In genomic region chr5:111072949-111073682, GRCh38 we compare ENCODE assay signal across 1 cellular context.
TF ChIP-seq lines count a peak whose summit lies in the region.

No MANE protein-coding gene starts in this region.

TF ChIP-seq in H1, 55 proteins besides CTCF, POLR2A, EP300 and RAD21 (continued from another document):
- TF ChIP-seq KDM5A (IDR thresholded peaks at IDR 0.05; ENCODE audit: low read length) = no peak
- peak; percentile 27; the same call in 1 of the 2 replicates for TF ChIP-seq PHF8 (conservative IDR thresholded peaks at IDR 0.05; ENCODE audit: low read depth, low read length)
- no peak for TF ChIP-seq KDM1A (IDR thresholded peaks at IDR 0.05; ENCODE audit: borderline replicate concordance, low read length)
- peak; percentile 91 for TF ChIP-seq KDM4A (IDR thresholded peaks at IDR 0.05; ENCODE audit: low read depth, low read length, severe bottlenecking)
- TF ChIP-seq CREB1 (IDR thresholded peaks at IDR 0.05) = no peak; the same call in 1 of the 2 replicates
- TF ChIP-seq ASH2L (IDR thresholded peaks at IDR 0.05; ENCODE audit: low read length) = peak; percentile 79
- TF ChIP-seq SUZ12 (IDR thresholded peaks at IDR 0.05; ENCODE audit: low read length) = peak; percentile 57; the same call in 1 of the 2 replicates
- TF ChIP-seq CBX8 (IDR thresholded peaks at IDR 0.05; ENCODE audit: borderline replicate concordance, low read depth, low read length) = no peak
